13 cellular contexts compared by ENCODE assay signal in the genomic region with DNA sequence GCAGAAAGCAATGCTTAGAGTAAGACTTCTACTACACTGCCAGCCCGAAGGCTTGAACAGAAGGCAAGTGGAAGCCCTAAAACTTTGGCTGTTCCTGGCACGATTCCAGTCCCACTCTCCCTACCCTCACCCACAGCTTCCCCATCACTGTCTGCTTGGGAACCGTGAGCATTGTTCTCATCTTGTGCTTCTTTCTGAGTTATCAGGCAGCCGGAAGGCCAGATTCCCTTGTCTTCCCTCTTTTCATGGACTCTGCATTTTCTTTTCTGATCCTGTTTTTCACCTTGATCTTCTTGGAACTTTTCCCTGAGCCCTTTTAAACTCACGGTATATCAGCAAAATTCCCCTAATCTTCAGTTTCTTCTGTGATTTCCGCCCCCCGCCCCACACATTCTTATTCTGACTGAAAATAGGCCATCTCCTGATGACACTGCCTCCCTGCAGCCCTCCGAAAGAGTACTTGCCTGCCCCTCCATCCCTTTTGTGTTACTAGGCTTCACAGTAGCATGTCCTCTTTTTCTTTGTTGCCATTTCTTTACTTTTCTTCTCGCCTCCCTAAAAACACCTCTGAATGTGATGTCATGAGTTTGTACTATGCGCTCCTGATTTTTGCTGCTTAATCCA. TPM values are rescaled to one million over a fixed set of nuclear protein-coding genes. Genes with fewer than 3 reads are reported as not detected.
DNase-seq lines count a peak whose midpoint lies in the region; ATAC-seq and TF ChIP-seq lines count a peak whose summit lies in the region.
"Had no signal": no experiment of that assay in that cellular context is flagged by ENCODE, and none has a peak within 500 bp of the region (broad histone marks: within the 10 kb centered on the region; RNA-seq: fewer than 3 reads in every experiment).

No MANE protein-coding gene starts in this region.

- no peaks in the 10 kb centered on the region for H3K9me3 Mint-ChIP-seq in activated T-helper 1 cell treated with anti-CD3 and anti-CD28 coated beads, Interleukin-12 subunit alpha, Interleukin-12 subunit beta, Interleukin-2, Interleukin-4 antibody, amounts not matched to agents 30 ng/mL and 10 ng/mL and 1 ng/mL, durations not matched to agents 14 hours and 24 hours and 36 hours
- H3K9me3 Mint-ChIP-seq in nephron progenitor cell, result no peaks in the 10 kb centered on the region
- H3K9me3 Mint-ChIP-seq: activated naive CD8-positive, alpha-beta T cell treated with anti-CD3 and anti-CD28 coated beads for 36 hours had no signal

- H3K36me3 Mint-ChIP-seq in activated T-helper 1 cell treated with anti-CD3 and anti-CD28 coated beads, Interleukin-12 subunit alpha, Interleukin-12 subunit beta, Interleukin-2, Interleukin-4 antibody, amounts not matched to agents 30 ng/mL and 10 ng/mL and 1 ng/mL, durations not matched to agents 14 hours and 24 hours and 36 hours (ENCODE audit: low read depth), result peaks cover 11% of the 10 kb centered on the region
- peaks cover 22% of the 10 kb centered on the region for H3K36me3 Mint-ChIP-seq in nephron progenitor cell (ENCODE audit: low read depth)

- H3K27ac Mint-ChIP-seq in activated T-helper 1 cell treated with anti-CD3 and anti-CD28 coated beads, Interleukin-12 subunit alpha, Interleukin-12 subunit beta, Interleukin-2, Interleukin-4 antibody, amounts not matched to agents 30 ng/mL and 10 ng/mL and 1 ng/mL, durations not matched to agents 14 hours and 24 hours and 36 hours, result peak overlapping the region; percentile 25
- H3K27ac Mint-ChIP-seq in nephron progenitor cell, result peak overlapping the region; percentile 82
- H3K27ac Mint-ChIP-seq: activated naive CD8-positive, alpha-beta T cell treated with anti-CD3 and anti-CD28 coated beads for 36 hours had no signal

- no peaks in the 10 kb centered on the region for H3K27me3 Mint-ChIP-seq in activated T-helper 1 cell treated with anti-CD3 and anti-CD28 coated beads, Interleukin-12 subunit alpha, Interleukin-12 subunit beta, Interleukin-2, Interleukin-4 antibody, amounts not matched to agents 30 ng/mL and 10 ng/mL and 1 ng/mL, durations not matched to agents 14 hours and 24 hours and 36 hours (ENCODE audit: insufficient read depth)
- H3K27me3 Mint-ChIP-seq in nephron progenitor cell (ENCODE audit: low read depth, poor library complexity), result no peaks in the 10 kb centered on the region
- H3K27me3 Mint-ChIP-seq: activated naive CD8-positive, alpha-beta T cell treated with anti-CD3 and anti-CD28 coated beads for 36 hours had no signal

- DNase-seq in activated CD4-positive, CD25-positive, alpha-beta regulatory T cell treated with anti-CD3 and anti-CD28 coated beads, Interleukin-2, amount 50 U/mL, for 72 hours, result no peak
- peak; percentile 45 for DNase-seq in GM13976 (ENCODE audit: low spot score)
- no peak for DNase-seq in activated T-helper 1 cell treated with anti-CD3 and anti-CD28 coated beads, Interleukin-12 subunit alpha, Interleukin-12 subunit beta, Interleukin-2, Interleukin-4 antibody, amounts not matched to agents 30 ng/mL and 10 ng/mL and 1 ng/mL, durations not matched to agents 14 hours and 24 hours and 36 hours (ENCODE audit: low spot score)
- DNase-seq in nephron progenitor cell, result no peak
- DNase-seq in NCI-H146 treated with DMSO at 0.1 percent for 48 hours (lab: John Stamatoyannopoulos, UW; ENCODE audit: unreplicated experiment), result no peak
- DNase-seq in DMS114 treated with DMSO at 0.1 percent for 48 hours (lab: John Stamatoyannopoulos, UW; ENCODE audit: unreplicated experiment), result no peak
- no peak for DNase-seq in NCI-H748 (lab: John Stamatoyannopoulos, UW; ENCODE audit: unreplicated experiment)
- DNase-seq: activated naive CD8-positive, alpha-beta T cell treated with anti-CD3 and anti-CD28 coated beads for 36 hours; DND-41; IMR-90; mesenchymal stem cell; NCI-H2171 had no signal

- peaks cover 35% of the 10 kb centered on the region for H3K4me1 Mint-ChIP-seq in activated T-helper 1 cell treated with anti-CD3 and anti-CD28 coated beads, Interleukin-12 subunit alpha, Interleukin-12 subunit beta, Interleukin-2, Interleukin-4 antibody, amounts not matched to agents 30 ng/mL and 10 ng/mL and 1 ng/mL, durations not matched to agents 14 hours and 24 hours and 36 hours (ENCODE audit: low read depth)
- peaks cover 38% of the 10 kb centered on the region for H3K4me1 Mint-ChIP-seq in nephron progenitor cell

- H3K4me3 Mint-ChIP-seq in activated T-helper 1 cell treated with anti-CD3 and anti-CD28 coated beads, Interleukin-12 subunit alpha, Interleukin-12 subunit beta, Interleukin-2, Interleukin-4 antibody, amounts not matched to agents 30 ng/mL and 10 ng/mL and 1 ng/mL, durations not matched to agents 14 hours and 24 hours and 36 hours, result no peak overlapping the region
- H3K4me3 Mint-ChIP-seq in nephron progenitor cell, result no peak overlapping the region
- H3K4me3 Mint-ChIP-seq: activated naive CD8-positive, alpha-beta T cell treated with anti-CD3 and anti-CD28 coated beads for 36 hours had no signal

- TF ChIP-seq CTCF in GM13976 (IDR thresholded peaks at IDR 0.05; ENCODE audit: borderline replicate concordance, control extremely low read depth, extremely low read depth, insufficient read depth, missing control alignments), result no peak
- no peak for TF ChIP-seq CTCF in nephron progenitor cell (IDR thresholded peaks at IDR 0.05)

- in situ Hi-C loops in GM13976 (cut with MboI; ENCODE audit: low sequenced_read_pairs, unreplicated experiment), result no loop called here

- peak; percentile 35 to 41 for ATAC-seq in activated CD4-positive, CD25-positive, alpha-beta regulatory T cell treated with anti-CD3 and anti-CD28 coated beads, Interleukin-2, amount 50 U/mL, for 24 hours

- intact Hi-C loops in activated T-helper 1 cell treated with anti-CD3 and anti-CD28 coated beads, Interleukin-12 subunit alpha, Interleukin-12 subunit beta, Interleukin-2, Interleukin-4 antibody, amounts not matched to agents 30 ng/mL and 10 ng/mL and 1 ng/mL, durations not matched to agents 14 hours and 24 hours and 36 hours (cut with micrococcal nuclease), result no loop called here

RNA-seq across cellular contexts. Expression of a gene that starts 29.9 kb away (rescaled TPM):
- total RNA-seq in activated T-helper 1 cell treated with anti-CD3 and anti-CD28 coated beads, Interleukin-12 subunit alpha, Interleukin-12 subunit beta, Interleukin-2, Interleukin-4 antibody, amounts not matched to agents 30 ng/mL and 10 ng/mL and 1 ng/mL, durations not matched to agents 14 hours and 24 hours and 36 hours, result 23.9 and 25.2 TPM in 2 replicates
